In the genomic region with DNA sequence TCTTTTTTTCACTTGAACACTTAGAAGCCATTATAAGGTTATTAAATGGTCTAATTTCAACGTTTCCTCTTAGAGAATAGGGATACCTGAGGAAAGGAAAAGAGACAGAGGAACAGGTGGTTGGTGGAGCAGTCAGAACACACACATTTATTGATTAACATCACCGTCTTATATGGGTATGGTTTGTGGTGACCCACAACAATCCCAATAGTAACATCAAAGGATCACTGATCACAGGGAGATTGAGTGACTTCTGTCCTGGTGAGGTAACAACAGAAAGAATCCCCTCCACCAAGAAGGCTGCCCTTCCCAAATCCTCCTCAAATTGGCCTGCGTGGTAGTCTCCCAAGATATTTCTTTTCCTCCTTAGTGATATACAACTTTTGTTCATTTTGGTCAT, we compare ENCODE assay signal across 1 cellular context.
TF ChIP-seq lines count a peak whose summit lies in the region.

No MANE protein-coding gene starts in this region.

TF ChIP-seq in H1, 55 proteins besides CTCF, POLR2A, EP300 and RAD21 (continued from another document):
- TF ChIP-seq YY1 (IDR thresholded peaks at IDR 0.05; ENCODE audit: low read depth, low read length) (no peak), HDAC6 (IDR thresholded peaks at IDR 0.05; ENCODE audit: low read depth, low read length) (no peak), CBX5 (IDR thresholded peaks at IDR 0.05; ENCODE audit: low read depth, low read length) (no peak), CEBPB (IDR thresholded peaks at IDR 0.05; ENCODE audit: low read depth, low read length) (no peak), RNF2 (IDR thresholded peaks at IDR 0.05; ENCODE audit: borderline replicate concordance, low read depth, low read length, missing control alignments, poor library complexity, severe bottlenecking) (no peak), TCF12 (IDR thresholded peaks at IDR 0.05; ENCODE audit: low read depth, low read length) (no peak), TBP (IDR thresholded peaks at IDR 0.05; ENCODE audit: low read depth, low read length) (no peak), TAF1 (IDR thresholded peaks at IDR 0.05; ENCODE audit: low read depth, low read length) (no peak)
- TF ChIP-seq, protein P1, sequence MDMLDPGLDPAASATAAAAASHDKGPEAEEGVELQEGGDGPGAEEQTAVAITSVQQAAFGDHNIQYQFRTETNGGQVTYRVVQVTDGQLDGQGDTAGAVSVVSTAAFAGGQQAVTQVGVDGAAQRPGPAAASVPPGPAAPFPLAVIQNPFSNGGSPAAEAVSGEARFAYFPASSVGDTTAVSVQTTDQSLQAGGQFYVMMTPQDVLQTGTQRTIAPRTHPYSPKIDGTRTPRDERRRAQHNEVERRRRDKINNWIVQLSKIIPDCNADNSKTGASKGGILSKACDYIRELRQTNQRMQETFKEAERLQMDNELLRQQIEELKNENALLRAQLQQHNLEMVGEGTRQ (IDR thresholded peaks at IDR 0.05; ENCODE audit: low read length) = no peak
